8 cellular contexts compared by ENCODE assay signal in the genomic region with DNA sequence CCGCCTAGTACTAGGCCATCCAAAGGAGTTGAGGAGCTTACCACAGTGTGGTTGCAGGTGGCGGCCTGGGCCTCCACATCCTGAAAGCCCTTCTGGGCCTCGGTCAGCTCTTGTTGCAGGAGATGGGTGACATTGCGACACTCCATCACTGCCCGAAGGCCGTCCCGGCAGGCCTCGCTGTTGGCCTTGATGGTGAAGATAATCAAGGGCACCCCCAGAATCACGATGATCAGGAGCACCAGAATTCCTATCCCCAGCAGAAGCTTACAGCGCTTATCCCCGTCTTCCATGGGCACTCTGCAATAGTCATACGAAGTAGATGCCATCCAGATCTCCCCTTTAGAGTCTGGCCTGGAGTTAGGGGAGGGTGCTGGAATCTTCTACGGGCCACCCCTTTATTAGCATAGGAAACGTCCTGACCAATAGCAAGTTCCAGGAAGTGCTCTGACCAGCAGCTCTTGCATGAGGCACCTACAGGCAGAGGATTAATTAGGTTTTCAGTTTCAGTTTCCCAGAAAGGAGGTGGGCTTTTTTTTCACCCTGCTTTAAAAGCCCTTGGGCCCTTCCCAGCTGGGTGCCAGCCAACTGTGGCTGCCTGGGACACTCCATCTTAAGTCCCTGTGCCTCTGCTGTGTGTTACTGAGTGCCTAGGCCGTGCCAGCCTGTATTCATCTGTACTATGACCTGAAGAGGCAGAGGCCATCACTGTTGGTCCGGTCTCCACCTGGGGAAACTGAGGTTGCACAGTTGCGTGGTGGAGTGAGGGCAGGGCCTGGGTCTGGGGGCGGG. TPM values are rescaled to one million over a fixed set of nuclear protein-coding genes. Genes with fewer than 3 reads are reported as not detected.
A peak's percentile ranks its signal among the peaks of the same experiment; 100 is the strongest.
DNase-seq lines count a peak whose midpoint lies in the region; ATAC-seq and TF ChIP-seq lines count a peak whose summit lies in the region.

A gene with protein sequence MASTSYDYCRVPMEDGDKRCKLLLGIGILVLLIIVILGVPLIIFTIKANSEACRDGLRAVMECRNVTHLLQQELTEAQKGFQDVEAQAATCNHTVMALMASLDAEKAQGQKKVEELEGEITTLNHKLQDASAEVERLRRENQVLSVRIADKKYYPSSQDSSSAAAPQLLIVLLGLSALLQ (minus strand): TSS at position 381 of the 789 bp plus-strand sequence. CDS start 55 bp downstream, at position 326.

- H3K4me3 ChIP-seq in GM08714 (ENCODE audit: low read length) (peak within 1 kb of the TSS; percentile 84), tibial artery (peak within 1 kb of the TSS; percentile 29 to 41)

- peak; percentile 74 for DNase-seq in activated CD4-positive, alpha-beta T cell treated with anti-CD3 and anti-CD28 coated beads for 48 hours
- DNase-seq in midbrain (lab: John Stamatoyannopoulos, UW), result peak; percentile 38
- DNase-seq in tibial artery, result peak in 1 of 2 donors; percentile 60
- DNase-seq in middle frontal gyrus (ENCODE audit: extremely low spot score, low spot score), result no peak

- H3K27me3 ChIP-seq in tibial artery, result peaks cover 0 to 18% of the 10 kb centered on the region in 2 donors

- H3K4me1 ChIP-seq in tibial artery, result peaks cover 0 to 9% (median 0%) of the 10 kb centered on the region in 4 donors

- H3K36me3 ChIP-seq in KOPT-K1 (ENCODE audit: insufficient read depth, low read length), result peaks cover 23% of the 10 kb centered on the region
- H3K36me3 ChIP-seq in tibial artery, result no peaks in the 10 kb centered on the region

- ATAC-seq in GM21737 (IDR thresholded peaks at IDR 0.05; ENCODE audit: unreplicated experiment), result peak; percentile 68

- H3K27ac ChIP-seq in KOPT-K1 (ENCODE audit: low read depth, low read length, poor library complexity, severe bottlenecking) (peak within 1 kb of the TSS; percentile 85), tibial artery (peak within 1 kb of the TSS in 1 of 2 donors; percentile 25)

- intact Hi-C loops in tibial artery (cut with DNase I; ENCODE audit: low total_unique reads), result no loop called here

- in situ Hi-C loops in endometrial microvascular endothelial cells (cut with HindIII; ENCODE audit: inconsistent ontology term, low pct_unique_long_range_greater_than_20kb, low sequenced_read_pairs), result no loop called here

- TF ChIP-seq CTCF in tibial artery (IDR thresholded peaks at IDR 0.05), result no peak

- H3K9me3 ChIP-seq in KOPT-K1 (ENCODE audit: insufficient read depth, low read length, poor library complexity, severe bottlenecking) (no peaks in the 10 kb centered on the region), tibial artery (no peaks in the 10 kb centered on the region)

RNA-seq across cellular contexts. Expression of the gene that starts here (rescaled TPM):
- total RNA-seq in endometrial microvascular endothelial cells (ENCODE audit: inconsistent ontology term), result 306 TPM
